In genomic region chr11:61080986-61081590, GRCh38 we compare ENCODE assay signal across 20 cellular contexts. TPM values are rescaled to one million over a fixed set of nuclear protein-coding genes. Genes with fewer than 3 reads are reported as not detected.
DNase-seq lines count a peak whose midpoint lies in the region; ATAC-seq and TF ChIP-seq lines count a peak whose summit lies in the region.
"Had no signal": no experiment of that assay in that cellular context is flagged by ENCODE, and none has a peak within 500 bp of the region (broad histone marks: within the 10 kb centered on the region; RNA-seq: fewer than 3 reads in every experiment).

No MANE protein-coding gene starts in this region.

- peak overlapping the region; percentile 65 for H3K27ac ChIP-seq in thymus (ENCODE audit: low read depth)
- H3K27ac ChIP-seq: neural progenitor cell, right lobe of liver had no signal

- no peak for TF ChIP-seq CTCF in WTC11 (IDR thresholded peaks at IDR 0.05)

- POLR2A ChIA-PET in WTC11 (lab: Charles Lee), result no interaction called here

- CTCF ChIA-PET in WTC11 (lab: Charles Lee), result interaction anchor here (0.6 to 2.4 kb wide), 11 partner anchors 9 to 251 kb away, joined by 3 to 13 read pairs (median 4); no protein-coding TSS in a partner anchor

- peak overlapping the region; percentile 78 for H3K4me3 Mint-ChIP-seq in activated naive CD4-positive, alpha-beta T cell treated with anti-CD3 and anti-CD28 coated beads, Interleukin-2, amount 50 U/mL, for 24 hours
- no peak overlapping the region for H3K4me3 Mint-ChIP-seq in WTC11
- H3K4me3 Mint-ChIP-seq in dendritic cell treated with granulocyte-macrophage colony-stimulating factor and Interleukin-4, amounts not matched to agents 40 ng/mL and 50 ng/mL, for 4 days, result no peak overlapping the region
- H3K4me3 Mint-ChIP-seq: type B pancreatic cell had no signal

- H3K27me3 Mint-ChIP-seq in activated naive CD4-positive, alpha-beta T cell treated with anti-CD3 and anti-CD28 coated beads, Interleukin-2, amount 50 U/mL, for 24 hours, result no peaks in the 10 kb centered on the region
- no peaks in the 10 kb centered on the region; the same call in 1 of the 2 replicates for H3K27me3 Mint-ChIP-seq in WTC11 (ENCODE audit: low read depth)
- H3K27me3 Mint-ChIP-seq in dendritic cell treated with granulocyte-macrophage colony-stimulating factor and Interleukin-4, amounts not matched to agents 40 ng/mL and 50 ng/mL, for 4 days, result peaks cover 20% of the 10 kb centered on the region

- H3K4me1 ChIP-seq in thymus (ENCODE audit: control insufficient read depth, insufficient read depth, low read length), result peaks cover 11% of the 10 kb centered on the region
- H3K4me1 ChIP-seq: right lobe of liver had no signal

- 91% methylated on average over 11 of the region's 11 CpGs for WGBS in thymus

- H3K9me3 ChIP-seq in thymus (ENCODE audit: control insufficient read depth), result no peaks in the 10 kb centered on the region
- H3K9me3 ChIP-seq: right lobe of liver had no signal

- H3K36me3 ChIP-seq in thymus (ENCODE audit: control insufficient read depth, insufficient read depth), result no peaks in the 10 kb centered on the region
- H3K36me3 ChIP-seq: neural progenitor cell, right lobe of liver had no signal

- intact Hi-C loops in dendritic cell treated with granulocyte-macrophage colony-stimulating factor and Interleukin-4, amounts not matched to agents 40 ng/mL and 50 ng/mL, for 4 days (cut with micrococcal nuclease), result no loop called here

- H3K36me3 Mint-ChIP-seq in activated naive CD4-positive, alpha-beta T cell treated with anti-CD3 and anti-CD28 coated beads, Interleukin-2, amount 50 U/mL, for 24 hours, result peaks cover 2% of the 10 kb centered on the region
- no peaks in the 10 kb centered on the region for H3K36me3 Mint-ChIP-seq in WTC11
- H3K36me3 Mint-ChIP-seq in dendritic cell treated with granulocyte-macrophage colony-stimulating factor and Interleukin-4, amounts not matched to agents 40 ng/mL and 50 ng/mL, for 4 days (ENCODE audit: low read depth), result no peaks in the 10 kb centered on the region
- H3K36me3 Mint-ChIP-seq: immature natural killer cell, neural progenitor cell, type B pancreatic cell had no signal

- no peak for DNase-seq in activated naive CD4-positive, alpha-beta T cell treated with anti-CD3 and anti-CD28 coated beads, Interleukin-2, amount 50 U/mL, for 16 hours
- DNase-seq in WTC11 (ENCODE audit: low spot score), result no peak
- no peak for DNase-seq in effector CD4-positive, alpha-beta T cell
- DNase-seq in effector CD8-positive, alpha-beta T cell (lab: John Stamatoyannopoulos, UW), result no peak
- no peak for DNase-seq in NCI-H2107 (lab: John Stamatoyannopoulos, UW)
- DNase-seq: activated CD4-positive, CD25-positive, alpha-beta regulatory T cell treated with anti-CD3 and anti-CD28 coated beads, Interleukin-2, amount 50 U/mL, for 72 hours; immature natural killer cell; MV-4-11; NCI-H2081; NCI-H774; stimulated activated CD4-positive, alpha-beta T cell treated with anti-CD3 and anti-CD28 coated beads, Interleukin-2, amount 100 ng/mL, for 48 hours had no signal

- H3K4me1 Mint-ChIP-seq in activated naive CD4-positive, alpha-beta T cell treated with anti-CD3 and anti-CD28 coated beads, Interleukin-2, amount 50 U/mL, for 24 hours, result peaks cover 78% of the 10 kb centered on the region
- H3K4me1 Mint-ChIP-seq in WTC11, result no peaks in the 10 kb centered on the region
- H3K4me1 Mint-ChIP-seq in dendritic cell treated with granulocyte-macrophage colony-stimulating factor and Interleukin-4, amounts not matched to agents 40 ng/mL and 50 ng/mL, for 4 days (ENCODE audit: low read depth), result peaks cover 22% of the 10 kb centered on the region

- H3K27me3 ChIP-seq in thymus (ENCODE audit: control insufficient read depth, insufficient read depth), result no peaks in the 10 kb centered on the region
- H3K27me3 ChIP-seq: neural progenitor cell, right lobe of liver had no signal

- no peak overlapping the region for H3K4me3 ChIP-seq in thymus (ENCODE audit: low read length)
- H3K4me3 ChIP-seq: lung, neural progenitor cell, right lobe of liver had no signal

- ATAC-seq in WTC11, result peak; percentile 56

- no peaks in the 10 kb centered on the region for H3K9me3 Mint-ChIP-seq in activated naive CD4-positive, alpha-beta T cell treated with anti-CD3 and anti-CD28 coated beads, Interleukin-2, amount 50 U/mL, for 24 hours
- peaks cover 4% of the 10 kb centered on the region for H3K9me3 Mint-ChIP-seq in WTC11
- no peaks in the 10 kb centered on the region for H3K9me3 Mint-ChIP-seq in dendritic cell treated with granulocyte-macrophage colony-stimulating factor and Interleukin-4, amounts not matched to agents 40 ng/mL and 50 ng/mL, for 4 days
- H3K9me3 Mint-ChIP-seq: immature natural killer cell, neural progenitor cell, type B pancreatic cell had no signal

- peak overlapping the region; percentile 93 for H3K27ac Mint-ChIP-seq in activated naive CD4-positive, alpha-beta T cell treated with anti-CD3 and anti-CD28 coated beads, Interleukin-2, amount 50 U/mL, for 24 hours
- no peak overlapping the region for H3K27ac Mint-ChIP-seq in WTC11
- peak overlapping the region; percentile 27 for H3K27ac Mint-ChIP-seq in dendritic cell treated with granulocyte-macrophage colony-stimulating factor and Interleukin-4, amounts not matched to agents 40 ng/mL and 50 ng/mL, for 4 days
- H3K27ac Mint-ChIP-seq: neural progenitor cell, type B pancreatic cell had no signal

TF ChIP-seq in WTC11, 78 proteins besides CTCF, POLR2A, EP300 and RAD21:
- TF ChIP-seq FOXK1 (CRISPR knock-in tag; IDR thresholded peaks at IDR 0.05) (no peak), ZNF219 (CRISPR knock-in tag; IDR thresholded peaks at IDR 0.05; ENCODE audit: borderline replicate concordance) (no peak), MLX (CRISPR knock-in tag; IDR thresholded peaks at IDR 0.05) (no peak), RORB (CRISPR knock-in tag; IDR thresholded peaks at IDR 0.05) (no peak), ARID4B (CRISPR knock-in tag; IDR thresholded peaks at IDR 0.05; ENCODE audit: borderline replicate concordance) (no peak), RELA (CRISPR knock-in tag; IDR thresholded peaks at IDR 0.05; ENCODE audit: borderline replicate concordance) (no peak), ZNF512 (CRISPR knock-in tag; IDR thresholded peaks at IDR 0.05; ENCODE audit: borderline replicate concordance) (no peak), GTF2I (CRISPR knock-in tag; conservative IDR thresholded peaks at IDR 0.05) (no peak), SP1 (CRISPR knock-in tag; conservative IDR thresholded peaks at IDR 0.05) (no peak)

RNA-seq across cellular contexts. Expression of gene CD5, which starts 21.2 kb away (rescaled TPM):
- 0.30 to 0.37 TPM (median 0.32 TPM) in 3 replicates for total RNA-seq in WTC11 (2021)
- polyA plus RNA-seq in thymus, result 40.5 TPM
- total RNA-seq: epithelial cell of proximal tubule, H4 had no signal
